ENCODE assay signal across 8 cellular contexts in the genomic region with DNA sequence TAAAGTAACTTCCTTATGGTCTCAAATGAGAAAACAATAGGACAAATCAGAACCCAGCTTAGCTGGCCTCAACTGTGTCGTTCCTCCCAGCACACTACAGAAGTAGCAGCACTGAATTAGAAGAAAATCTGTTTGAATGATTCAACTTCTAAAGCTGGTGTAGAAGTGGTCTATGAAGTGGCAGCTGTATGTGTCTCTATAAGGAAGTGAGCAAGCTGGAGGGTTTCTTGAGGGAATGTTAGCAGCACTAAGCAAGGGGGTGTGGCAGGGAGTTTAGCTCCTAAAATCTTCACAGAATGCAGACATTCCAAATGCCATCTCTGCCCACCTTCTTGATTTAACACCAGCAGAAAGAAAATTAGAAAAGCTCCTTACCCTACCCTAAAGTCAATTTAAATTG. TPM values are rescaled to one million over a fixed set of nuclear protein-coding genes. Genes with fewer than 3 reads are reported as not detected.
DNase-seq lines count a peak whose midpoint lies in the region; ATAC-seq and TF ChIP-seq lines count a peak whose summit lies in the region.

No MANE protein-coding gene starts in this region.

- no peak for TF ChIP-seq CTCF in WI38 (IDR thresholded peaks at IDR 0.05; ENCODE audit: low read depth, low read length)
- no peak for TF ChIP-seq CTCF in foreskin keratinocyte (conservative IDR thresholded peaks at IDR 0.05)

- H3K9me3 ChIP-seq in stomach smooth muscle (ENCODE audit: control insufficient read depth in 2 of 2, low read length in 2 of 2) = no peaks in the 10 kb centered on the region

- peak overlapping the region; percentile 95 for H3K27ac ChIP-seq in foreskin keratinocyte
- H3K27ac ChIP-seq in stomach smooth muscle (ENCODE audit: low read length) = peak overlapping the region; percentile 100

- H3K4me3 ChIP-seq in WI38 (ENCODE audit: low read depth, low read length) (peak overlapping the region; percentile 90), stomach smooth muscle (ENCODE audit: low read length in 2 of 2) (peak overlapping the region; percentile 97 to 100)

- H3K9ac ChIP-seq in stomach smooth muscle (ENCODE audit: low read length in 2 of 2) = peak overlapping the region; percentile 100

- DNase-seq in DMS 273 (lab: John Stamatoyannopoulos, UW; ENCODE audit: unreplicated experiment) (peak; percentile 32), DMS 273 treated with DMSO at 0.1 percent for 48 hours (lab: John Stamatoyannopoulos, UW) (no peak), foreskin keratinocyte (peak in 1 of 2 donors; percentile 7), NCI-H1417 treated with DMSO at 0.1 percent for 48 hours (lab: John Stamatoyannopoulos, UW) (no peak), NK-92 (lab: John Stamatoyannopoulos, UW; ENCODE audit: unreplicated experiment) (no peak)

- no peaks in the 10 kb centered on the region for H3K36me3 ChIP-seq in stomach smooth muscle (ENCODE audit: control insufficient read depth in 2 of 2, insufficient read depth in 2 of 2, low read length in 2 of 2)

- H3K4me1 ChIP-seq in foreskin keratinocyte (peaks cover 30% of the 10 kb centered on the region), stomach smooth muscle (ENCODE audit: control insufficient read depth, insufficient read depth, low read length) (peaks cover 52% of the 10 kb centered on the region)

- ATAC-seq in foreskin keratinocyte (no peak), HG03378 (IDR thresholded peaks at IDR 0.05; ENCODE audit: unreplicated experiment) (no peak)

- H3K27me3 ChIP-seq in foreskin keratinocyte (no peaks in the 10 kb centered on the region), stomach smooth muscle (ENCODE audit: control insufficient read depth in 1 of 2, insufficient read depth in 2 of 2, low read length in 2 of 2) (no peaks in the 10 kb centered on the region)

RNA-seq across cellular contexts. Expression of a gene that starts 4.1 kb away (rescaled TPM):
- total RNA-seq in foreskin keratinocyte = 4.5 and 5.7 TPM in 2 replicates
- 2.0 TPM in 2 replicates for polyA plus RNA-seq in foreskin keratinocyte
